Comparison of ENCODE assay signal across 29 cellular contexts in the genomic region with DNA sequence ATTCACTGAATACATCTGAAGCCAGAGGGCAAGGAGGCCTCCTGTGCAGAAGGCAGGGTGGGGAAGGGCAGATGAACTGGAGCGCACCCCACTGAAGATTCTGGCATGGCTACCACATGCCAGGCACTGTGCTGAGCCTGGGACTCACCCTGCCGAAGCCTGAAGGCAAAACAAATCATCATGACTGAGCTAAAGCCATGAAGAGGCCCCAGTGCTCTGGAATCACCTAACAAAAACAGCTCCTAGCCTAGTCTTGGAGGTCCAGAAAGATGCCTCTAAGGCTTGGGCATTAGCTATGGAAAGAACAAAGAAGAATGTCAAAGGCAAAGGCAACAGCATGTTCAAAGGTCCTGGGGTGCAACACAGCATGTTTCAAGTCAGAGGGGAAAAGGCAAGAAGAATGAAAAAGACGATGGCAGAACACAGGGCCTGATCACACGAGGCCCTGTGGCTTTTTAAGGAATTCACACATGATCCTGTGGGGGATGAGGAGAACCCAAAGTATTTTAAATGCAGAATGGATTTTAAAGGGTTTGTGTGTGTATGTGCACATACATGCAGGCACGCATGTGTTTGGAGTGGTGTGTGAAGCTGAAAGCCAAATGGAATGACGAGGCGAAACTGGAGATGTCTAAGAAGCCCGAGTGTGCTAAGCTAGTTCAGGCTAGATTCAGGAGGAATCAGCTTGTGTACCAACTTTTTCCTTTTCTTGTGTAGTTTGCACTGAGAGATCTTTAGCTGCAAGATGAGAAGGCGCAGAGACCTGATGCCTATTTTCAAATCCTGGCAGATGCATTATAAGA.
DNase-seq lines count a peak whose midpoint lies in the region; ATAC-seq, FAIRE-seq and TF ChIP-seq lines count a peak whose summit lies in the region.
"Had no signal": no experiment of that assay in that cellular context is flagged by ENCODE, and none has a peak within 500 bp of the region (broad histone marks: within the 10 kb centered on the region; RNA-seq: fewer than 3 reads in every experiment).

No MANE protein-coding gene starts in this region.

- CTCF ChIA-PET in K562 (lab: Yijun Ruan, JAX; ENCODE audit: low intra/inter-chr PET ratio) (interaction anchor here (0.5 kb wide), 2 partner anchors 23 to 178 kb away, joined by 3 read pairs; no protein-coding TSS in a partner anchor), PC-3 (lab: Charles Lee) (no interaction called here)

- FAIRE-seq in K562 (lab: Jason Lieb, UNC), result peak; percentile 67
- FAIRE-seq: GM12878, RCC 7860 had no signal

- H3K9ac ChIP-seq in K562 (ENCODE audit: insufficient read depth in 1 of 2, low read depth in 2 of 2, low read length in 2 of 2) (peak overlapping the region in 1 of 2 experiments; percentile 26; a peak in 2 of 4 replicates), PC-3 (ENCODE audit: low read length) (no peak overlapping the region)

- H3K4me1 ChIP-seq in K562 (replicated peaks in 1 of 2; ENCODE audit: control insufficient read depth in 2 of 2, insufficient read depth in 2 of 2, low read length in 2 of 2) (peaks cover 13 to 34% of the 10 kb centered on the region in 2 experiments), mesodermal cell (ENCODE audit: control insufficient read depth, insufficient read depth, low read length, poor library complexity, severe bottlenecking) (peaks cover 4% of the 10 kb centered on the region), PC-3 (ENCODE audit: insufficient read depth, low read length) (peaks cover 9% of the 10 kb centered on the region)
- H3K4me1 ChIP-seq: right atrium auricular region had no signal

- peaks cover 10% of the 10 kb centered on the region for H3K4me1 Mint-ChIP-seq in activated naive CD4-positive, alpha-beta T cell treated with anti-CD3 and anti-CD28 coated beads, Interleukin-2, amount 50 U/mL, for 24 hours
- H3K4me1 Mint-ChIP-seq: immature natural killer cell; stimulated activated memory B cell treated with anti-CD40 and anti-IgM and Interleukin-4, amounts not matched to agents 10 μg/mL and 1 μg/mL and 100 μg/mL, for 72 hours; T-cell had no signal

- 48% methylated on average over 8 of the region's 9 CpGs for WGBS in K562 (ENCODE audit: insufficient coverage, low coverage, missing lambda C conversion rate)
- WGBS in mesodermal cell (ENCODE audit: insufficient coverage in 2 of 2), 2 experiments, result 93 to 95% methylated on average over 5 to 7 of the region's 9 CpGs

- BruUV-seq in K562 (replicated peaks; lab: Mats Ljungman, UMichigan) (no TSS peak), PC-3 (replicated peaks; lab: Mats Ljungman, UMichigan) (no TSS peak)

- peak; percentile 44 for ATAC-seq in K562
- no peak for ATAC-seq in HG02970 (IDR thresholded peaks at IDR 0.05; ENCODE audit: low FRiP score, unreplicated experiment)
- no peak for ATAC-seq in PC-3
- ATAC-seq: GM12878; stimulated activated memory B cell treated with anti-CD40 and anti-IgM and Interleukin-4, amounts not matched to agents 10 μg/mL and 1 μg/mL and 100 μg/mL, for 72 hours; T-cell had no signal

- no peaks in the 10 kb centered on the region for H3K36me3 ChIP-seq in K562 (ENCODE audit: control insufficient read depth, insufficient read depth, low read length)
- H3K36me3 ChIP-seq in mesodermal cell (ENCODE audit: control insufficient read depth, insufficient read depth, low read length), result no peaks in the 10 kb centered on the region
- no peaks in the 10 kb centered on the region for H3K36me3 ChIP-seq in PC-3 (ENCODE audit: low read depth, low read length)
- H3K36me3 ChIP-seq: gastrocnemius medialis, right atrium auricular region, SJCRH30 had no signal

- POLR2A ChIA-PET in K562 (lab: Yijun Ruan, JAX), result interaction anchor here (0.5 to 1.3 kb wide), 3 partner anchors 10 to 51 kb away, joined by 3 to 4 read pairs (median 4); no protein-coding TSS in a partner anchor
- POLR2A ChIA-PET in PC-3 (lab: Charles Lee; ENCODE audit: unreplicated experiment), result no interaction called here

- H3K27ac Mint-ChIP-seq in activated naive CD4-positive, alpha-beta T cell treated with anti-CD3 and anti-CD28 coated beads, Interleukin-2, amount 50 U/mL, for 24 hours, result no peak overlapping the region
- H3K27ac Mint-ChIP-seq: activated naive CD4-positive, alpha-beta T cell treated with anti-CD3 and anti-CD28 coated beads, Interleukin-2, amount 10 ng/mL, durations not matched to agents 7 days and 5 days; immature natural killer cell; natural killer cell treated with Interleukin-12 subunit alpha and Interleukin-12 subunit beta and Interleukin-15 and Interleukin-18, amount 100 ng/mL, for 72 hours; stimulated activated memory B cell treated with anti-CD40 and anti-IgM and Interleukin-4, amounts not matched to agents 10 μg/mL and 1 μg/mL and 100 μg/mL, for 72 hours; T-cell had no signal

- TF ChIP-seq CTCF in K562 (IDR thresholded peaks at IDR 0.05 in 2 of 3, conservative IDR thresholded peaks at IDR 0.05 in 1 of 3; ENCODE audit: insufficient read depth in 2 of 3, low read depth in 1 of 3, low read length in 3 of 3) (no peak), GM13977 (IDR thresholded peaks at IDR 0.05; ENCODE audit: extremely low read depth, insufficient read depth, missing control alignments) (no peak), PC-3 (conservative IDR thresholded peaks at IDR 0.05; ENCODE audit: low read depth, low read length) (no peak)

- H3K79me2 ChIP-seq in K562 (ENCODE audit: control insufficient read depth, insufficient read depth, low read length), result no peaks in the 10 kb centered on the region
- H3K79me2 ChIP-seq in PC-3 (ENCODE audit: low read length), result no peaks in the 10 kb centered on the region

- intact Hi-C loops in K562 (cut with micrococcal nuclease), result no loop called here
- intact Hi-C loops in PC-3 (cut with micrococcal nuclease), result no loop called here

- no peaks in the 10 kb centered on the region for H3F3A ChIP-seq in PC-3 (ENCODE audit: low read length, unreplicated experiment)

- no peaks in the 10 kb centered on the region for H3K9me2 ChIP-seq in PC-3 (replicated peaks; ENCODE audit: low read length)

- peaks cover 4% of the 10 kb centered on the region for H3K9me1 ChIP-seq in K562 (ENCODE audit: control insufficient read depth, insufficient read depth, low read length)

- H3K4me2 ChIP-seq in K562 (ENCODE audit: insufficient read depth, low read length), result peak overlapping the region; percentile 68; the same call in 1 of the 2 replicates
- H3K4me2 ChIP-seq in PC-3 (ENCODE audit: low read length), result no peak overlapping the region

- no peak for DNase-seq in activated naive CD4-positive, alpha-beta T cell (lab: John Stamatoyannopoulos, UW)
- peak in 2 of 4 experiments; percentile 38 to 60 for DNase-seq in K562 (ENCODE audit: extremely low read depth in 1 of 4, low spot score in 3 of 4)
- peak; percentile 16 for DNase-seq in superior temporal gyrus (ENCODE audit: extremely low spot score)
- no peak for DNase-seq in GM13977 (ENCODE audit: low spot score)
- no peak for DNase-seq in PC-3
- DNase-seq: activated CD4-positive, CD25-positive, alpha-beta regulatory T cell; activated naive CD4-positive, alpha-beta T cell treated with anti-CD3 and anti-CD28 coated beads, Interleukin-2, amount 10 ng/mL, durations not matched to agents 7 days and 5 days; aorta; cortex of kidney; gastrocnemius medialis; immature natural killer cell; midbrain; NCI-H1048; NCI-H1694; NCI-H2171; NCI-H526; stimulated activated CD4-positive, alpha-beta T cell treated with anti-CD3 and anti-CD28 coated beads, Interleukin-12 subunit alpha, Interleukin-12 subunit beta, amount 100 ng/mL, for 4 hours; stimulated activated CD4-positive, alpha-beta T cell treated with anti-CD3 and anti-CD28 coated beads, Interleukin-4, amount 100 ng/mL, for 24 hours; T-cell had no signal

- peak overlapping the region; percentile 82 for H3K27ac ChIP-seq in K562 (ENCODE audit: extremely low read depth, low read depth, low read length)
- peak overlapping the region; percentile 13 for H3K27ac ChIP-seq in mesodermal cell (ENCODE audit: low read depth, low read length, severe bottlenecking)
- no peak overlapping the region for H3K27ac ChIP-seq in PC-3 (ENCODE audit: low read length)
- H3K27ac ChIP-seq: 22Rv1, SJCRH30 had no signal

- H4K20me1 ChIP-seq in K562 (replicated peaks; ENCODE audit: control insufficient read depth, insufficient read depth, low read length) (no peaks in the 10 kb centered on the region), PC-3 (ENCODE audit: low read length) (no peaks in the 10 kb centered on the region)

- no peaks in the 10 kb centered on the region for H3K27me3 Mint-ChIP-seq in activated naive CD4-positive, alpha-beta T cell treated with anti-CD3 and anti-CD28 coated beads, Interleukin-2, amount 50 U/mL, for 24 hours
- H3K27me3 Mint-ChIP-seq: activated naive CD4-positive, alpha-beta T cell treated with anti-CD3 and anti-CD28 coated beads, Interleukin-2, amount 10 ng/mL, durations not matched to agents 7 days and 5 days had no signal

- no peak for TF ChIP-seq POLR2A in K562 (conservative IDR thresholded peaks at IDR 0.05)

- H3K9me3 ChIP-seq in K562 (replicated peaks; ENCODE audit: control insufficient read depth, insufficient read depth, low read depth, low read length) (no peaks in the 10 kb centered on the region), mesodermal cell (ENCODE audit: control insufficient read depth, low read length) (no peaks in the 10 kb centered on the region), PC-3 (ENCODE audit: low read length) (no peaks in the 10 kb centered on the region)
- H3K9me3 ChIP-seq: gastrocnemius medialis, right atrium auricular region, SJCRH30 had no signal

- TF ChIP-seq EP300 in K562 (IDR thresholded peaks at IDR 0.05; ENCODE audit: low read length), result no peak

- H2AFZ ChIP-seq in K562 (ENCODE audit: low read depth, low read length) (peak overlapping the region; percentile 86), PC-3 (ENCODE audit: low read length) (no peak overlapping the region)

- no peaks in the 10 kb centered on the region for H3K9me3 Mint-ChIP-seq in activated naive CD4-positive, alpha-beta T cell treated with anti-CD3 and anti-CD28 coated beads, Interleukin-2, amount 50 U/mL, for 24 hours
- H3K9me3 Mint-ChIP-seq: activated naive CD4-positive, alpha-beta T cell treated with anti-CD3 and anti-CD28 coated beads, Interleukin-2, amount 10 ng/mL, durations not matched to agents 7 days and 5 days; immature natural killer cell; natural killer cell treated with Interleukin-12 subunit alpha and Interleukin-12 subunit beta and Interleukin-15 and Interleukin-18, amount 100 ng/mL, for 72 hours; stimulated activated memory B cell treated with anti-CD40 and anti-IgM and Interleukin-4, amounts not matched to agents 10 μg/mL and 1 μg/mL and 100 μg/mL, for 72 hours; T-cell had no signal

- H3K36me3 Mint-ChIP-seq in activated naive CD4-positive, alpha-beta T cell treated with anti-CD3 and anti-CD28 coated beads, Interleukin-2, amount 50 U/mL, for 24 hours, result peaks cover 22% of the 10 kb centered on the region
- H3K36me3 Mint-ChIP-seq: activated naive CD4-positive, alpha-beta T cell treated with anti-CD3 and anti-CD28 coated beads, Interleukin-2, amount 10 ng/mL, durations not matched to agents 7 days and 5 days; immature natural killer cell; natural killer cell treated with Interleukin-12 subunit alpha and Interleukin-12 subunit beta and Interleukin-15 and Interleukin-18, amount 100 ng/mL, for 72 hours; stimulated activated memory B cell treated with anti-CD40 and anti-IgM and Interleukin-4, amounts not matched to agents 10 μg/mL and 1 μg/mL and 100 μg/mL, for 72 hours had no signal

- no peak for TF ChIP-seq RAD21 in K562 (CRISPR knock-in tag; conservative IDR thresholded peaks at IDR 0.05 in 1 of 2, IDR thresholded peaks at IDR 0.05 in 1 of 2)

- H3K4me3 ChIP-seq in K562, result no peak overlapping the region
- no peak overlapping the region for H3K4me3 ChIP-seq in mesodermal cell (ENCODE audit: extremely low read depth, insufficient read depth, low read length, poor library complexity, severe bottlenecking)
- no peak overlapping the region for H3K4me3 ChIP-seq in PC-3 (ENCODE audit: low read length)
- H3K4me3 ChIP-seq: gastrocnemius medialis, GM12878, right atrium auricular region, SJCRH30 had no signal

- H3K27me3 ChIP-seq in K562 (ENCODE audit: control insufficient read depth in 2 of 2, insufficient read depth in 2 of 2, low read length in 2 of 2) (no peaks in the 10 kb centered on the region), PC-3 (ENCODE audit: low read length) (peaks cover 39% of the 10 kb centered on the region)
- H3K27me3 ChIP-seq: gastrocnemius medialis, right atrium auricular region, SJCRH30 had no signal

- peak overlapping the region; percentile 28 for H3K4me3 Mint-ChIP-seq in activated naive CD4-positive, alpha-beta T cell treated with anti-CD3 and anti-CD28 coated beads, Interleukin-2, amount 50 U/mL, for 24 hours
- H3K4me3 Mint-ChIP-seq: activated naive CD4-positive, alpha-beta T cell treated with anti-CD3 and anti-CD28 coated beads, Interleukin-2, amount 10 ng/mL, durations not matched to agents 7 days and 5 days; immature natural killer cell; natural killer cell treated with Interleukin-12 subunit alpha and Interleukin-12 subunit beta and Interleukin-15 and Interleukin-18, amount 100 ng/mL, for 72 hours; stimulated activated memory B cell treated with anti-CD40 and anti-IgM and Interleukin-4, amounts not matched to agents 10 μg/mL and 1 μg/mL and 100 μg/mL, for 72 hours; T-cell had no signal

- in situ Hi-C loops in K562 (cut with MboI), result no loop called here
- in situ Hi-C loops in GM13977 (cut with MboI; ENCODE audit: low pct_unique_long_range_greater_than_20kb, low sequenced_read_pairs, unreplicated experiment), result no loop called here
